In genomic region chr3:117523407-117523806, GRCh38 we compare ENCODE assay signal across 20 cellular contexts.
"Had no signal": no experiment of that assay in that cellular context is flagged by ENCODE, and none has a peak within 500 bp of the region (broad histone marks: within the 10 kb centered on the region; RNA-seq: fewer than 3 reads in every experiment).

No MANE protein-coding gene starts in this region.

- ATAC-seq: activated CD8-positive, alpha-beta T cell treated with anti-CD3 and anti-CD28 coated beads for 36 hours; activated T-helper 17 cell treated with anti-CD3 and anti-CD28 coated beads, Interleukin-2, amount 50 U/mL, for 72 hours; left ventricle myocardium superior; naive thymus-derived CD4-positive, alpha-beta T cell; stimulated activated naive CD8-positive, alpha-beta T cell treated with anti-CD3 and anti-CD28 coated beads, Interleukin-15, Interleukin-2, amounts not matched to agents 100 U/mL and 50 U/mL, for 24 hours had no signal

- DNase-seq: activated CD4-positive, alpha-beta T cell treated with anti-CD3 and anti-CD28 coated beads, Interleukin-2, amount 10 ng/mL, durations not matched to agents 24 days and 14 days; activated CD8-positive, alpha-beta T cell treated with anti-CD3 and anti-CD28 coated beads for 36 hours; activated naive CD4-positive, alpha-beta T cell treated with Interleukin-2 at 50 U/mL for 16 hours; activated T-cell treated with anti-CD3 and anti-CD28 coated beads, Interleukin-2, amount 50 U/mL, for 1 hour; caudate nucleus; dorsolateral prefrontal cortex; erythroblast; head of caudate nucleus; left ventricle myocardium superior; naive thymus-derived CD4-positive, alpha-beta T cell; posterior cingulate gyrus; retina; stimulated activated CD8-positive, alpha-beta memory T cell treated with anti-CD3 and anti-CD28 coated beads, Interleukin-4, amount 100 ng/mL, for 48 hours; stimulated activated naive CD8-positive, alpha-beta T cell treated with anti-CD3 and anti-CD28 coated beads, Interleukin-15, Interleukin-2, amounts not matched to agents 100 U/mL and 50 U/mL, for 24 hours; substantia nigra; T1000; tibial artery had no signal

- FAIRE-seq: frontal cortex had no signal

- H3K9me3 Mint-ChIP-seq: activated CD4-positive, alpha-beta T cell treated with anti-CD3 and anti-CD28 coated beads, Interleukin-2, amount 10 ng/mL, durations not matched to agents 24 days and 14 days; activated CD8-positive, alpha-beta T cell treated with anti-CD3 and anti-CD28 coated beads for 36 hours had no signal

- H3K4me3 Mint-ChIP-seq: activated CD4-positive, alpha-beta T cell treated with anti-CD3 and anti-CD28 coated beads, Interleukin-2, amount 10 ng/mL, durations not matched to agents 24 days and 14 days; activated CD8-positive, alpha-beta T cell treated with anti-CD3 and anti-CD28 coated beads for 36 hours; activated T-helper 17 cell treated with anti-CD3 and anti-CD28 coated beads, Interleukin-2, amount 50 U/mL, for 72 hours; brain; naive thymus-derived CD4-positive, alpha-beta T cell had no signal

- H3K27ac Mint-ChIP-seq: activated CD4-positive, alpha-beta T cell treated with anti-CD3 and anti-CD28 coated beads, Interleukin-2, amount 10 ng/mL, durations not matched to agents 24 days and 14 days; activated CD8-positive, alpha-beta T cell treated with anti-CD3 and anti-CD28 coated beads for 36 hours; activated T-helper 17 cell treated with anti-CD3 and anti-CD28 coated beads, Interleukin-2, amount 50 U/mL, for 72 hours; naive thymus-derived CD4-positive, alpha-beta T cell had no signal

- H3K27me3 Mint-ChIP-seq: activated CD4-positive, alpha-beta T cell treated with anti-CD3 and anti-CD28 coated beads, Interleukin-2, amount 10 ng/mL, durations not matched to agents 24 days and 14 days; activated CD8-positive, alpha-beta T cell treated with anti-CD3 and anti-CD28 coated beads for 36 hours; activated T-helper 17 cell treated with anti-CD3 and anti-CD28 coated beads, Interleukin-2, amount 50 U/mL, for 72 hours; naive thymus-derived CD4-positive, alpha-beta T cell had no signal

- H3K4me1 Mint-ChIP-seq: activated CD4-positive, alpha-beta T cell treated with anti-CD3 and anti-CD28 coated beads, Interleukin-2, amount 10 ng/mL, durations not matched to agents 24 days and 14 days; activated T-helper 17 cell treated with anti-CD3 and anti-CD28 coated beads, Interleukin-2, amount 50 U/mL, for 72 hours; naive thymus-derived CD4-positive, alpha-beta T cell had no signal
